Comparison of ENCODE assay signal across 11 cellular contexts in genomic region chr6:85580104-85580877, GRCh38. TPM values are rescaled to one million over a fixed set of nuclear protein-coding genes. Genes with fewer than 3 reads are reported as not detected.
A peak's percentile ranks its signal among the peaks of the same experiment; 100 is the strongest.
DNase-seq lines count a peak whose midpoint lies in the region; ATAC-seq and TF ChIP-seq lines count a peak whose summit lies in the region.
"Had no signal": no experiment of that assay in that cellular context is flagged by ENCODE, and none has a peak within 500 bp of the region (broad histone marks: within the 10 kb centered on the region; RNA-seq: fewer than 3 reads in every experiment).

No MANE protein-coding gene starts in this region.

- no peak overlapping the region for H2AFZ ChIP-seq in fibroblast of lung (ENCODE audit: low read length)

- TF ChIP-seq CTCF in right atrium auricular region (IDR thresholded peaks at IDR 0.05) (no peak), fibroblast of lung (conservative IDR thresholded peaks at IDR 0.05 in 1 of 2, IDR thresholded peaks at IDR 0.05 in 1 of 2; ENCODE audit: low read depth in 1 of 2, low read length in 2 of 2) (no peak)

- H3K9me3 ChIP-seq in right atrium auricular region, result peaks cover 0 to 15% of the 10 kb centered on the region in 2 donors
- H3K9me3 ChIP-seq in fibroblast of lung (ENCODE audit: control insufficient read depth, insufficient read depth, low read depth, low read length), result no peaks in the 10 kb centered on the region

- H3K4me1 ChIP-seq in right atrium auricular region, result peaks cover 0 to 45% of the 10 kb centered on the region in 2 donors
- peaks cover 16% of the 10 kb centered on the region for H3K4me1 ChIP-seq in fibroblast of lung (ENCODE audit: control insufficient read depth, extremely low read depth, insufficient read depth, low read length)

- no peak overlapping the region for H3K27ac ChIP-seq in right atrium auricular region
- no peak overlapping the region for H3K27ac ChIP-seq in fibroblast of lung (ENCODE audit: insufficient read depth, low read length)

- peak overlapping the region; percentile 13 for H3K4me2 ChIP-seq in fibroblast of lung (ENCODE audit: extremely low read depth, insufficient read depth, low read length)

- DNase-seq in Right ventricle myocardium superior (no peak), right atrium auricular region (ENCODE audit: low spot score) (no peak), HuH-7 (ENCODE audit: low spot score) (peak; percentile 36), fibroblast of lung (ENCODE audit: low read depth in 2 of 2) (peak in 1 of 2 donors; percentile 19), C1 segment of cervical spinal cord (lab: John Stamatoyannopoulos, UW) (no peak), retina (no peak)
- no peak for DNase-seq in stimulated activated CD4-positive, alpha-beta T cell treated with anti-CD3 and anti-CD28 coated beads, Interleukin-15, amount 100 ng/mL, for 24 hours
- DNase-seq in stimulated activated naive CD4-positive, alpha-beta T cell treated with Interleukin-2 at 50 U/mL for 16 hours (lab: John Stamatoyannopoulos, UW), result no peak
- DNase-seq: amniotic stem cell; NCI-H1092 treated with DMSO at 0.1 percent for 48 hours; stimulated activated CD4-positive, alpha-beta T cell treated with anti-CD3 and anti-CD28 coated beads, Interleukin-4, amount 100 ng/mL, for 1 hour had no signal

- H4K20me1 ChIP-seq in fibroblast of lung (ENCODE audit: control insufficient read depth, extremely low read depth, insufficient read depth, low read length), result no peaks in the 10 kb centered on the region

- H3K27me3 ChIP-seq in right atrium auricular region, result no peaks in the 10 kb centered on the region
- no peaks in the 10 kb centered on the region for H3K27me3 ChIP-seq in fibroblast of lung (ENCODE audit: control insufficient read depth, insufficient read depth, low read length)

- H3K4me3 ChIP-seq in right atrium auricular region, result no peak overlapping the region
- no peak overlapping the region for H3K4me3 ChIP-seq in fibroblast of lung (replicated peaks in 1 of 4; ENCODE audit: control extremely low read depth in 1 of 4, insufficient read depth in 1 of 4, low read depth in 3 of 4, low read length in 4 of 4)

- peaks cover 50% of the 10 kb centered on the region for H3K79me2 ChIP-seq in fibroblast of lung (ENCODE audit: control insufficient read depth, insufficient read depth, low read length)

- H3K9ac ChIP-seq in fibroblast of lung (ENCODE audit: insufficient read depth, low read length), result no peak overlapping the region

- H3K36me3 ChIP-seq in right atrium auricular region (no peaks in the 10 kb centered on the region), fibroblast of lung (ENCODE audit: control insufficient read depth, insufficient read depth, low read length) (no peaks in the 10 kb centered on the region)

- ATAC-seq in Right ventricle myocardium superior (ENCODE audit: poor library complexity), result peak; percentile 28

- intact Hi-C loops in Right ventricle myocardium superior (cut with DNase I), result no loop called here

RNA-seq across cellular contexts. Expression of gene SNX14, which starts 13.4 kb away (rescaled TPM):
- total RNA-seq in Right ventricle myocardium superior, result 27.6 TPM
- 10 to 100 TPM; 37.7 to 57.2 TPM for total RNA-seq in right atrium auricular region
- total RNA-seq in fibroblast of lung, result 121 and 182 TPM in 2 replicates
- 61.9 and 79.7 TPM in 2 replicates for polyA plus RNA-seq in fibroblast of lung
- polyA plus RNA-seq in fibroblast of lung (2012), result 49.7 and 61.8 TPM in 2 replicates
- polyA minus RNA-seq in fibroblast of lung (ENCODE audit: low replicate concordance), result 8.2 and 10.8 TPM in 2 replicates
